ENCODE assay signal across 8 cellular contexts in the genomic region with DNA sequence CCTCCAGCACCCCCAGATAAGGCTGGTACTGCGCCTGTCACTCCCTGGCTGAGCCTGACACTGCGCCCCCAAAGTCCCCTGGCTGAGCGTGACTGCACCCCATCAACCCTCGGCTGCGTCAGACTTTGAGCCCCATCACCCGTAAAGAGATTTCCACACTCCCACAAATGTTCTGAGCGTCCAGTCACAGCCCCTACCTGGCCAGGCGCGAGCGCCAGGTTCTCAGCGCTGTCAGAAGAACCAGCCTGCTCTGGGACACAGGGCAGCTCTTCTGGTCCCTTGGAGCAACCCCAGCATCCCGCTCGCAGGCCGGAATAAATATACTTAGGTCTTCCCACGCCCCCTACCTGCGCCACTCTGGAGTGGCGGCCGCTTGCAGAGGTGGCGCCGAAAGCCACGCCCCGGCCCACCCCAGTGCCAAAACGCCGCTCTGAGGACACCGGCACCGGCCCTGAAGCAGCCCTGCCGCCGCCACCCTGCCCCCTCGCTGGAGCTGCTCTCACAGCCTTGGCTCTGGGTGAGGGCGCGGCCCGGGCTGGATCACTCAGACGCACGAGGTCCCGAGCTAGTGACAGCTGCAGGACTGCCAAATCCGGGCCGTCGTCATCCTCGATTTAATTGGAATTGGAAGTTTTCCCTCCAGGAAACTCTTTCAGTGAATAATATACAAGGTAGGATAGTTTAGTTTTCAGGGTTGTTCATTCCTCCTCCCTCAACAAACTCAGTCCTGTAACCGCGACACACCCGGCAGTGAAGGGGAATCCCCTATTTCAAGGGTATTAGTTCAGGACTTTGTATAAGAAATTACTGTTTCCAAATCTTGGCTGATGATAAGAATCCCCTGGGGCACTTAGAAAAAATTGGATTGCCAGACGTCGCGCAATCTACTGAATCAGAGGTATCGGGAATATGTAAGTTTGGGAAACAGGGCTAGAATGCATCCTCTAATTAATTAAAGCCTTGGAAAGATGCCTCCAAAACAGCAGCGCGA. TPM values are rescaled to one million over a fixed set of nuclear protein-coding genes. Genes with fewer than 3 reads are reported as not detected.
DNase-seq lines count a peak whose midpoint lies in the region; ATAC-seq and TF ChIP-seq lines count a peak whose summit lies in the region.

No MANE protein-coding gene starts in this region.

- peak overlapping the region; percentile 98 for H2AFZ ChIP-seq in HCT116 (ENCODE audit: low read depth, low read length, poor library complexity, severe bottlenecking)

- no peaks in the 10 kb centered on the region for H3K9me2 ChIP-seq in HCT116 (ENCODE audit: insufficient read depth)

- DNase-seq in HCT116 (ENCODE audit: low read depth, low spot score), result peak; percentile 75
- DNase-seq in NCI-H1105 treated with DMSO at 0.1 percent for 48 hours (lab: John Stamatoyannopoulos, UW), result peak; percentile 77
- DNase-seq in activated CD4-positive, alpha-beta T cell treated with anti-CD3 and anti-CD28 coated beads for 48 hours, result peak; percentile 74
- DNase-seq in lower leg skin (ENCODE audit: low spot score in 2 of 2), result peak; percentile 85 to 98
- DNase-seq in stimulated activated CD4-positive, alpha-beta T cell treated with anti-CD3 and anti-CD28 coated beads, TNF-alpha, amount 100 ng/mL, for 1 hour (ENCODE audit: low read depth in 3 of 3, low spot score in 1 of 3), result peak; percentile 38 to 47 (median 39)
- no peak for DNase-seq in HPDE6-E6E7 (ENCODE audit: extremely low spot score)

- H3K36me3 Mint-ChIP-seq in dendritic cell treated with granulocyte-macrophage colony-stimulating factor and Interleukin-4, amounts not matched to agents 40 ng/mL and 50 ng/mL, for 4 days (ENCODE audit: low read depth), result peaks cover 18% of the 10 kb centered on the region

- peak overlapping the region; percentile 24; the same call in 1 of the 2 replicates for H3K27ac ChIP-seq in HCT116 (ENCODE audit: low read depth, low read length)

- RAD21 ChIA-PET in HCT116 (lab: Charles Lee; ENCODE audit: low non-redundant PET in 1 of 2, low total read pairs in 2 of 2, uncharacterized antibody in 2 of 2, unreplicated experiment in 2 of 2), result interaction anchor here (0.6 to 0.7 kb wide), 2 partner anchors 84 to 427 kb away, joined by 3 read pairs; no protein-coding TSS in a partner anchor

- peak overlapping the region; percentile 86 for H3K4me3 Mint-ChIP-seq in dendritic cell treated with granulocyte-macrophage colony-stimulating factor and Interleukin-4, amounts not matched to agents 40 ng/mL and 50 ng/mL, for 4 days

- no peaks in the 10 kb centered on the region for H3K27me3 ChIP-seq in HCT116 (ENCODE audit: insufficient read depth, low read length)

- TF ChIP-seq CTCF in GM12874 (IDR thresholded peaks at IDR 0.05; ENCODE audit: insufficient read depth, low read depth, low read length) (0 out of 2 replicates have a peak, but pooled peaks have one; percentile 4), HCT116 (IDR thresholded peaks at IDR 0.05 in 2 of 3, conservative IDR thresholded peaks at IDR 0.05 in 1 of 3; ENCODE audit: borderline replicate concordance in 1 of 3, insufficient read depth in 1 of 3, low read depth in 2 of 3, low read length in 2 of 3) (peak in 2 of 3 experiments; percentile 30 to 50; a peak in 2 of 6 replicates), lower leg skin (IDR thresholded peaks at IDR 0.05) (no peak)

- H3K4me2 ChIP-seq in HCT116 (ENCODE audit: low read length), result peak overlapping the region; percentile 99

- H3K9me3 ChIP-seq in HCT116 (ENCODE audit: control insufficient read depth in 1 of 2, insufficient read depth in 1 of 2, low read depth in 1 of 2, low read length in 2 of 2), result no peaks in the 10 kb centered on the region

- POLR2A ChIA-PET in HCT116 (lab: Charles Lee), result interaction anchor here (0.9 to 1.6 kb wide), 2 partner anchors 12 to 13 kb away, joined by 3 to 4 read pairs; no protein-coding TSS in a partner anchor

- intact Hi-C loops in HCT116 (cut with micrococcal nuclease), result loop anchor here (1.0 to 5.0 kb wide), 3 partner anchors 141 to 482 kb away; no protein-coding TSS in a partner anchor
- intact Hi-C loops in dendritic cell treated with granulocyte-macrophage colony-stimulating factor and Interleukin-4, amounts not matched to agents 40 ng/mL and 50 ng/mL, for 4 days (cut with micrococcal nuclease), result loop anchor here (1.0 to 5.0 kb wide), 5 partner anchors 42 to 165 kb away; partner anchors contain the start of genes ABHD17B and C9orf85
- intact Hi-C loops in lower leg skin (cut with DNase I; ENCODE audit: low total_unique reads), result no loop called here

- ATAC-seq in HCT116, result peak; percentile 75

- peak; percentile 63 for TF ChIP-seq RAD21 in HCT116 (IDR thresholded peaks at IDR 0.05; ENCODE audit: low read depth)

- peaks cover 13 to 37% of the 10 kb centered on the region in 2 experiments for H3K4me1 ChIP-seq in HCT116 (ENCODE audit: control insufficient read depth in 1 of 2, insufficient read depth in 2 of 2, low read length in 2 of 2)

- H3K9me3 Mint-ChIP-seq in dendritic cell treated with granulocyte-macrophage colony-stimulating factor and Interleukin-4, amounts not matched to agents 40 ng/mL and 50 ng/mL, for 4 days, result no peaks in the 10 kb centered on the region

- H3K9ac ChIP-seq in HCT116 (ENCODE audit: low read length), result peak overlapping the region; percentile 11; the same call in 1 of the 2 replicates

- WGBS in lower leg skin, 2 donors, result 4 to 6% methylated on average over 30 to 42 of the region's 48 CpGs

- H3K36me3 ChIP-seq in HCT116 (ENCODE audit: control insufficient read depth in 1 of 2, insufficient read depth in 2 of 2, low read length in 2 of 2), result no peaks in the 10 kb centered on the region

- H3K4me3 ChIP-seq in HCT116 (replicated peaks in 1 of 2; ENCODE audit: low read depth in 1 of 2, low read length in 2 of 2) (peak overlapping the region; percentile 51 to 82), lower leg skin (ENCODE audit: low read depth, poor library complexity, severe bottlenecking) (peak overlapping the region; percentile 33)

- BruUV-seq in HCT116 (replicated peaks; lab: Mats Ljungman, UMichigan), result no TSS peak

- TF ChIP-seq POLR2A in HCT116 (IDR thresholded peaks at IDR 0.05; ENCODE audit: borderline replicate concordance, extremely low read depth, insufficient read depth, insufficient read length) (no peak), lower leg skin (IDR thresholded peaks at IDR 0.05) (no peak)

- peaks cover 13% of the 10 kb centered on the region for H3K79me2 ChIP-seq in HCT116 (ENCODE audit: insufficient read depth, low read length)

- H3K27ac Mint-ChIP-seq in dendritic cell treated with granulocyte-macrophage colony-stimulating factor and Interleukin-4, amounts not matched to agents 40 ng/mL and 50 ng/mL, for 4 days, result peak overlapping the region; percentile 47

- H4K20me1 ChIP-seq in HCT116 (ENCODE audit: insufficient read depth), result no peaks in the 10 kb centered on the region

- CTCF ChIA-PET in HCT116 (lab: Charles Lee), result interaction anchor here (0.8 to 1.7 kb wide), 8 partner anchors 10 to 520 kb away, joined by 3 to 8 read pairs (median 5); no protein-coding TSS in a partner anchor

- H3K4me1 Mint-ChIP-seq in dendritic cell treated with granulocyte-macrophage colony-stimulating factor and Interleukin-4, amounts not matched to agents 40 ng/mL and 50 ng/mL, for 4 days (ENCODE audit: low read depth), result peaks cover 43% of the 10 kb centered on the region

- peaks cover 23% of the 10 kb centered on the region for H3K27me3 Mint-ChIP-seq in dendritic cell treated with granulocyte-macrophage colony-stimulating factor and Interleukin-4, amounts not matched to agents 40 ng/mL and 50 ng/mL, for 4 days

TF ChIP-seq in HCT116, 20 proteins besides CTCF, POLR2A, EP300 and RAD21 (continues in another document):
- no peak for TF ChIP-seq ZNF274 (IDR thresholded peaks at IDR 0.05; ENCODE audit: low read depth, low read length)
- peak; percentile 42 for TF ChIP-seq MAX (IDR thresholded peaks at IDR 0.05)
- no peak for TF ChIP-seq EZH2 (IDR thresholded peaks at IDR 0.05)
- TF ChIP-seq ZFX (IDR thresholded peaks at IDR 0.05), result no peak
- peak; percentile 22; the same call in 1 of the 2 replicates for TF ChIP-seq SP1 (IDR thresholded peaks at IDR 0.05; ENCODE audit: low read depth)
- TF ChIP-seq FOSL1 (IDR thresholded peaks at IDR 0.05; ENCODE audit: low read depth), result no peak
- TF ChIP-seq CEBPB (IDR thresholded peaks at IDR 0.05; ENCODE audit: low read depth), result no peak
- 0 out of 2 replicates have a peak, but pooled peaks have one; percentile 41 for TF ChIP-seq EGR1 (IDR thresholded peaks at IDR 0.05; ENCODE audit: low read depth)
- no peak for TF ChIP-seq ZBTB33 (IDR thresholded peaks at IDR 0.05; ENCODE audit: extremely low read depth, insufficient replicate concordance, low read length)
- no peak for TF ChIP-seq SRF (IDR thresholded peaks at IDR 0.05; ENCODE audit: low read depth)
- TF ChIP-seq JUND (IDR thresholded peaks at IDR 0.05), result no peak
- peak; percentile 36; the same call in 1 of the 2 replicates for TF ChIP-seq SIN3A (IDR thresholded peaks at IDR 0.05; ENCODE audit: low read depth)
- TF ChIP-seq EZH2phosphoT487 (IDR thresholded peaks at IDR 0.05; ENCODE audit: borderline replicate concordance), result no peak
- TF ChIP-seq, protein P1, sequence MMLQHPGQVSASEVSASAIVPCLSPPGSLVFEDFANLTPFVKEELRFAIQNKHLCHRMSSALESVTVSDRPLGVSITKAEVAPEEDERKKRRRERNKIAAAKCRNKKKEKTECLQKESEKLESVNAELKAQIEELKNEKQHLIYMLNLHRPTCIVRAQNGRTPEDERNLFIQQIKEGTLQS (IDR thresholded peaks at IDR 0.05), result no peak
- no peak for TF ChIP-seq TCF7L2 (IDR thresholded peaks at IDR 0.05; ENCODE audit: borderline replicate concordance, extremely low read depth, insufficient read depth, insufficient read length)

RNA-seq across cellular contexts. Expression of gene CEMIP2, which starts 1.2 kb away (rescaled TPM):
- total RNA-seq in HCT116 (2021; ENCODE audit: unreplicated experiment) (14.3 TPM), lower leg skin (10 to 100 TPM; 20.6 to 48.6 (median 29.0) TPM)
- 8.5 and 10.6 TPM in 2 replicates for polyA plus RNA-seq in HCT116 (2012)

Comparison
In these comparisons a context has a peak if more than half of its experiments do, and no peak if none do; other contexts are left out.
1. CTCF ChIP-seq: peak in GM12874 (single experiment) and HCT116 (2 of 3); none in lower leg skin (0 of 3).